In the genomic region with DNA sequence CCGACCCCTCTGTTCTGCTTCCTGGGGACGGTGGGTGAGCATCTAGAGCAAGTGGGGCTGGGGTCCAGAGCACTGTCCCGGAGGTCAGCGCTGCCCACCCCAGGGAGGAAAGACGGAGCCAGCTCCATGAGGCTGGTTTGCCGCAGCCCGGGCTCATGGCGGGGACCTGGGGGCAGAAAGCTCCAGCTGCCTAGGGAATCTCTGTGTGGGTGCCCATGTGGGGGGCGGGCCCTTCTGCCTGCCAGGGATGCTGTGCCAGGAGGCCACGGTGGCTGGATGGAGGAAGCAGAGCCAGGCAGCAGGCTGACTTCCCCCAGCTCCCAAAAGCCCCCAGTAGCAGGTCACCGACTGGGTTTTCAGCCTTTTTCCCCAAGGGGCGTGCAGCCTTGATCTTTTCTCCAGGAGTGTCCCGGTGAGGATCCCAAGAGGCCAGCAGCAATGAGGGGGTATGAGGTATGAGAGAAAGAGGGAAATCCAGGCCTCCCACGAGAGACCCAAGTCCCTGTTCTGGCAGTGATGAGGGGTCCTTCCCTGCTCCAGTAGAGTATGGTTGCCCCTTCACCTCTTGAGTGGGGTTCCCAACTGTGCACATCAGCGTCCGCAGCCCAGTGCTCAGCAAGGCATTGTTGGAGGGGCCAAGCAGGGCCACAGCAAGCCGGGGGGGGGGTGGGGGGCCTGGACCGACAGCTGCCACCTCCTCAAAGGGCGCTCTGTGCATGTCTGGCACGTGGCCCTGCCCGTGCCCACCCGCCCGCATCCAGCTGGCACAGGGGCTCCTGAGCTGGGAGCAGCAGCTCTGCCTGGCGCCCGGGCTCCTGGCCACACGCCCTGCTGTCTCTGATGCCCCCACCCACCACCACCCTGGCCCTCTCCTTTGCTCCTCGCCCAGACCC, we compare ENCODE assay signal across 2 cellular contexts.
TF ChIP-seq lines count a peak whose summit lies in the region.

No MANE protein-coding gene starts in this region.

TF ChIP-seq in SK-N-SH, 30 proteins besides CTCF, POLR2A, EP300 and RAD21 (continued from another document):
- no peak for TF ChIP-seq FOXM1 (IDR thresholded peaks at IDR 0.05; ENCODE audit: low read depth)
- TF ChIP-seq, protein P1, sequence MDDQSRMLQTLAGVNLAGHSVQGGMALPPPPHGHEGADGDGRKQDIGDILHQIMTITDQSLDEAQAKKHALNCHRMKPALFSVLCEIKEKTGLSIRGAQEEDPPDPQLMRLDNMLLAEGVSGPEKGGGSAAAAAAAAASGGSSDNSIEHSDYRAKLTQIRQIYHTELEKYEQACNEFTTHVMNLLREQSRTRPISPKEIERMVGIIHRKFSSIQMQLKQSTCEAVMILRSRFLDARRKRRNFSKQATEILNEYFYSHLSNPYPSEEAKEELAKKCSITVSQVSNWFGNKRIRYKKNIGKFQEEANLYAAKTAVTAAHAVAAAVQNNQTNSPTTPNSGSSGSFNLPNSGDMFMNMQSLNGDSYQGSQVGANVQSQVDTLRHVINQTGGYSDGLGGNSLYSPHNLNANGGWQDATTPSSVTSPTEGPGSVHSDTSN (IDR thresholded peaks at IDR 0.05) = no peak

TF ChIP-seq in SK-N-SH treated with all-trans-retinoic acid at 6 μM for 48 hours, 23 proteins besides CTCF, POLR2A, EP300 and RAD21 (continued from another document):
- TF ChIP-seq, protein P2, sequence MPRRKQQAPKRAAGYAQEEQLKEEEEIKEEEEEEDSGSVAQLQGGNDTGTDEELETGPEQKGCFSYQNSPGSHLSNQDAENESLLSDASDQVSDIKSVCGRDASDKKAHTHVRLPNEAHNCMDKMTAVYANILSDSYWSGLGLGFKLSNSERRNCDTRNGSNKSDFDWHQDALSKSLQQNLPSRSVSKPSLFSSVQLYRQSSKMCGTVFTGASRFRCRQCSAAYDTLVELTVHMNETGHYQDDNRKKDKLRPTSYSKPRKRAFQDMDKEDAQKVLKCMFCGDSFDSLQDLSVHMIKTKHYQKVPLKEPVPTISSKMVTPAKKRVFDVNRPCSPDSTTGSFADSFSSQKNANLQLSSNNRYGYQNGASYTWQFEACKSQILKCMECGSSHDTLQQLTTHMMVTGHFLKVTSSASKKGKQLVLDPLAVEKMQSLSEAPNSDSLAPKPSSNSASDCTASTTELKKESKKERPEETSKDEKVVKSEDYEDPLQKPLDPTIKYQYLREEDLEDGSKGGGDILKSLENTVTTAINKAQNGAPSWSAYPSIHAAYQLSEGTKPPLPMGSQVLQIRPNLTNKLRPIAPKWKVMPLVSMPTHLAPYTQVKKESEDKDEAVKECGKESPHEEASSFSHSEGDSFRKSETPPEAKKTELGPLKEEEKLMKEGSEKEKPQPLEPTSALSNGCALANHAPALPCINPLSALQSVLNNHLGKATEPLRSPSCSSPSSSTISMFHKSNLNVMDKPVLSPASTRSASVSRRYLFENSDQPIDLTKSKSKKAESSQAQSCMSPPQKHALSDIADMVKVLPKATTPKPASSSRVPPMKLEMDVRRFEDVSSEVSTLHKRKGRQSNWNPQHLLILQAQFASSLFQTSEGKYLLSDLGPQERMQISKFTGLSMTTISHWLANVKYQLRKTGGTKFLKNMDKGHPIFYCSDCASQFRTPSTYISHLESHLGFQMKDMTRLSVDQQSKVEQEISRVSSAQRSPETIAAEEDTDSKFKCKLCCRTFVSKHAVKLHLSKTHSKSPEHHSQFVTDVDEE (CRISPR knock-in tag; IDR thresholded peaks at IDR 0.05) = no peak
- TF ChIP-seq TCF4 (CRISPR knock-in tag; IDR thresholded peaks at IDR 0.05; ENCODE audit: borderline replicate concordance) (no peak), SNAI2 (CRISPR knock-in tag; IDR thresholded peaks at IDR 0.05) (no peak), ZNF70 (CRISPR knock-in tag; IDR thresholded peaks at IDR 0.05) (no peak), ZNF565 (CRISPR knock-in tag; conservative IDR thresholded peaks at IDR 0.05; ENCODE audit: low read depth) (no peak), BACH2 (CRISPR knock-in tag; IDR thresholded peaks at IDR 0.05; ENCODE audit: borderline replicate concordance) (no peak), OSR1 (CRISPR knock-in tag; IDR thresholded peaks at IDR 0.05) (no peak), TOX (CRISPR knock-in tag; IDR thresholded peaks at IDR 0.05; ENCODE audit: borderline replicate concordance) (no peak), PPARA (CRISPR knock-in tag; IDR thresholded peaks at IDR 0.05; ENCODE audit: borderline replicate concordance) (no peak), CSDC2 (CRISPR knock-in tag; IDR thresholded peaks at IDR 0.05) (no peak), ESRRG (CRISPR knock-in tag; IDR thresholded peaks at IDR 0.05) (no peak), ZFP30 (CRISPR knock-in tag; IDR thresholded peaks at IDR 0.05) (no peak), CSRNP3 (CRISPR knock-in tag; IDR thresholded peaks at IDR 0.05) (no peak), ZNF8 (CRISPR knock-in tag; IDR thresholded peaks at IDR 0.05) (no peak)
- TF ChIP-seq, protein P3, sequence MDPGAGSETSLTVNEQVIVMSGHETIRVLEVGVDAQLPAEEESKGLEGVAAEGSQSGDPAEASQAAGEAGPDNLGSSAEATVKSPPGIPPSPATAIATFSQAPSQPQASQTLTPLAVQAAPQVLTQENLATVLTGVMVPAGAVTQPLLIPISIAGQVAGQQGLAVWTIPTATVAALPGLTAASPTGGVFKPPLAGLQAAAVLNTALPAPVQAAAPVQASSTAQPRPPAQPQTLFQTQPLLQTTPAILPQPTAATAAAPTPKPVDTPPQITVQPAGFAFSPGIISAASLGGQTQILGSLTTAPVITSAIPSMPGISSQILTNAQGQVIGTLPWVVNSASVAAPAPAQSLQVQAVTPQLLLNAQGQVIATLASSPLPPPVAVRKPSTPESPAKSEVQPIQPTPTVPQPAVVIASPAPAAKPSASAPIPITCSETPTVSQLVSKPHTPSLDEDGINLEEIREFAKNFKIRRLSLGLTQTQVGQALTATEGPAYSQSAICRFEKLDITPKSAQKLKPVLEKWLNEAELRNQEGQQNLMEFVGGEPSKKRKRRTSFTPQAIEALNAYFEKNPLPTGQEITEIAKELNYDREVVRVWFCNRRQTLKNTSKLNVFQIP (CRISPR knock-in tag; IDR thresholded peaks at IDR 0.05; ENCODE audit: borderline replicate concordance, low read depth) = no peak
